Comparison of ENCODE assay signal across 20 cellular contexts in the genomic region with DNA sequence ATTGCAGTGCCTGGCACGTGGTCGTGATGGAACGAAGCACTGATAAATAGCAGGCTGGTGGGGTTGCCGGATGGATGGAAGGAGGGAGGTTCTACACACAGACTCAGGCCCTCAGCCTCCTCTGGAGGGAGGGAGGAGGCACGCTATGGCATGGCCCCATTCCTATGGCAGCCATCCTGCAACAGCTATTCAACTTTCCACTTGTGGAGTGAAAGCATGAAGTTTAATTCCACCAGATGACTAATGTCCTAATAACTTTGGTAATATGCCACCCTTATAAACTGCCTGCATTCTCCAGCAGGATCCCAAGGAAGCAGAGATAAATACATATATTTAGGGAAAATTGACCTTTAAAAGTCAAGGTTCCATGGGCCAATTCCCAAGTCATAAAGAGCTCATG.
A peak's percentile ranks its signal among the peaks of the same experiment; 100 is the strongest.
DNase-seq lines count a peak whose midpoint lies in the region; FAIRE-seq and TF ChIP-seq lines count a peak whose summit lies in the region.
"Had no signal": no experiment of that assay in that cellular context is flagged by ENCODE, and none has a peak within 500 bp of the region (broad histone marks: within the 10 kb centered on the region; RNA-seq: fewer than 3 reads in every experiment).

No MANE protein-coding gene starts in this region.

- H3K4me3 Mint-ChIP-seq in astrocyte (ENCODE audit: unreplicated experiment): no peak overlapping the region
- H3K4me3 Mint-ChIP-seq: activated CD4-positive, alpha-beta memory T cell treated with anti-CD3 and anti-CD28 coated beads, Interleukin-2, amount 10 ng/mL, durations not matched to agents 7 days and 5 days; activated naive CD8-positive, alpha-beta T cell treated with anti-CD3 and anti-CD28 coated beads, Interleukin-2, amount 50 U/mL, for 24 hours; GM23338 had no signal

- no peak overlapping the region for H3K9ac ChIP-seq in astrocyte (ENCODE audit: low read length)
- no peak overlapping the region for H3K9ac ChIP-seq in stomach smooth muscle (ENCODE audit: low read length in 2 of 2)

- intact Hi-C loops in ovary (cut with DNase I): no loop called here

- H2AFZ ChIP-seq in astrocyte (ENCODE audit: low read depth, low read length): no peak overlapping the region
- H2AFZ ChIP-seq: GM23338 had no signal

- H3K9me3 ChIP-seq in astrocyte (ENCODE audit: insufficient read depth, low read depth, low read length) (no peaks in the 10 kb centered on the region), stomach smooth muscle (ENCODE audit: control insufficient read depth in 2 of 2, low read length in 2 of 2) (no peaks in the 10 kb centered on the region), ovary (no peaks in the 10 kb centered on the region)
- H3K9me3 ChIP-seq: psoas muscle had no signal

- H3K27ac ChIP-seq in astrocyte (ENCODE audit: low read depth, low read length) (no peak overlapping the region), stomach smooth muscle (ENCODE audit: low read length) (peak overlapping the region; percentile 78), ovary (no peak overlapping the region)
- H3K27ac ChIP-seq: C4-2B, epithelial cell of prostate, psoas muscle had no signal

- H3K36me3 ChIP-seq in astrocyte (ENCODE audit: insufficient read depth, low read length) (peaks cover 63% of the 10 kb centered on the region), stomach smooth muscle (ENCODE audit: control insufficient read depth in 2 of 2, insufficient read depth in 2 of 2, low read length in 2 of 2) (peaks cover 40% of the 10 kb centered on the region in 2 donors), ovary (no peaks in the 10 kb centered on the region)

- DNase-seq in GM12892 (ENCODE audit: insufficient read length): no peak
- no peak for DNase-seq in astrocyte (ENCODE audit: low read depth)
- DNase-seq in foreskin fibroblast: peak; percentile 61 to 81
- DNase-seq in ovary: no peak
- no peak for DNase-seq in middle frontal gyrus (ENCODE audit: extremely low spot score, low spot score)
- no peak for DNase-seq in central memory CD4-positive, alpha-beta T cell
- DNase-seq in stimulated activated CD4-positive, alpha-beta T cell treated with anti-CD3 and anti-CD28 coated beads, Interleukin-4, amount 100 ng/mL, for 1 hour: no peak
- DNase-seq: activated CD4-positive, alpha-beta memory T cell treated with anti-CD3 and anti-CD28 coated beads, Interleukin-2, amount 10 ng/mL, durations not matched to agents 7 days and 5 days; activated naive CD8-positive, alpha-beta T cell treated with anti-CD3 and anti-CD28 coated beads, Interleukin-2, amount 50 U/mL, for 24 hours; activated T-cell treated with anti-CD3 and anti-CD28 coated beads, Interleukin-2, amount 50 U/mL, for 48 hours; naive thymus-derived CD4-positive, alpha-beta T cell; NCI-H2029; NCI-H510A treated with DMSO at 0.1 percent for 48 hours; OCI-M1; psoas muscle had no signal

- no peak overlapping the region for H3K4me2 ChIP-seq in astrocyte (ENCODE audit: low read length)
- H3K4me2 ChIP-seq: GM23338 had no signal

- H3K4me1 Mint-ChIP-seq in astrocyte (ENCODE audit: low read depth, unreplicated experiment): peaks cover 4% of the 10 kb centered on the region
- H3K4me1 Mint-ChIP-seq: activated CD4-positive, alpha-beta memory T cell treated with anti-CD3 and anti-CD28 coated beads, Interleukin-2, amount 10 ng/mL, durations not matched to agents 7 days and 5 days; GM23338 had no signal

- H4K20me1 ChIP-seq in astrocyte (ENCODE audit: insufficient read depth, low read length): no peaks in the 10 kb centered on the region

- no peak for TF ChIP-seq POLR2A in GM12892 (IDR thresholded peaks at IDR 0.05; ENCODE audit: low read depth, low read length)
- TF ChIP-seq POLR2A in ovary (IDR thresholded peaks at IDR 0.05): no peak

- H3K27me3 Mint-ChIP-seq in astrocyte (ENCODE audit: low read depth, unreplicated experiment): no peaks in the 10 kb centered on the region
- H3K27me3 Mint-ChIP-seq: activated CD4-positive, alpha-beta memory T cell treated with anti-CD3 and anti-CD28 coated beads, Interleukin-2, amount 10 ng/mL, durations not matched to agents 7 days and 5 days had no signal

- H3K27ac Mint-ChIP-seq in astrocyte (ENCODE audit: unreplicated experiment): no peak overlapping the region
- H3K27ac Mint-ChIP-seq: activated CD4-positive, alpha-beta memory T cell treated with anti-CD3 and anti-CD28 coated beads, Interleukin-2, amount 10 ng/mL, durations not matched to agents 7 days and 5 days; activated naive CD8-positive, alpha-beta T cell treated with anti-CD3 and anti-CD28 coated beads, Interleukin-2, amount 50 U/mL, for 24 hours; GM23338; naive thymus-derived CD4-positive, alpha-beta T cell had no signal

- no peaks in the 10 kb centered on the region for H3K79me2 ChIP-seq in astrocyte (ENCODE audit: insufficient read depth, low read length)

- no peak for TF ChIP-seq EP300 in ovary (IDR thresholded peaks at IDR 0.05)

- H3K27me3 ChIP-seq in astrocyte (ENCODE audit: insufficient read depth, low read length) (no peaks in the 10 kb centered on the region), stomach smooth muscle (ENCODE audit: control insufficient read depth in 1 of 2, insufficient read depth in 2 of 2, low read length in 2 of 2) (no peaks in the 10 kb centered on the region), ovary (no peaks in the 10 kb centered on the region)

- FAIRE-seq in GM12892 (lab: Jason Lieb, UNC) (peak; percentile 17), astrocyte (lab: Jason Lieb, UNC) (peak; percentile 87)
- FAIRE-seq: TTC549 had no signal

- no peak overlapping the region for H3K4me3 ChIP-seq in astrocyte (ENCODE audit: insufficient read depth, low read depth, low read length)
- no peak overlapping the region for H3K4me3 ChIP-seq in foreskin fibroblast (ENCODE audit: low read depth in 1 of 2, low read length in 2 of 2)
- no peak overlapping the region for H3K4me3 ChIP-seq in stomach smooth muscle (ENCODE audit: low read length in 2 of 2)
- H3K4me3 ChIP-seq in ovary: no peak overlapping the region
- H3K4me3 ChIP-seq: GM23338, psoas muscle had no signal

- no peak for TF ChIP-seq CTCF in astrocyte (IDR thresholded peaks at IDR 0.05; ENCODE audit: insufficient read depth, low read depth, low read length)
- no peak for TF ChIP-seq CTCF in foreskin fibroblast (IDR thresholded peaks at IDR 0.05; ENCODE audit: low read depth, low read length)
- TF ChIP-seq CTCF in ovary (IDR thresholded peaks at IDR 0.05): no peak

- H3K9me3 Mint-ChIP-seq in astrocyte (ENCODE audit: unreplicated experiment): no peaks in the 10 kb centered on the region
- H3K9me3 Mint-ChIP-seq: activated CD4-positive, alpha-beta memory T cell treated with anti-CD3 and anti-CD28 coated beads, Interleukin-2, amount 10 ng/mL, durations not matched to agents 7 days and 5 days; activated naive CD8-positive, alpha-beta T cell treated with anti-CD3 and anti-CD28 coated beads, Interleukin-2, amount 50 U/mL, for 24 hours; GM23338 had no signal

- peaks cover 43% of the 10 kb centered on the region for H3K36me3 Mint-ChIP-seq in astrocyte (ENCODE audit: low read depth, unreplicated experiment)
- H3K36me3 Mint-ChIP-seq: naive thymus-derived CD4-positive, alpha-beta T cell had no signal

- peaks cover 20% of the 10 kb centered on the region for H3K4me1 ChIP-seq in astrocyte (ENCODE audit: insufficient read depth, low read length)
- peaks cover 66% of the 10 kb centered on the region for H3K4me1 ChIP-seq in stomach smooth muscle (ENCODE audit: control insufficient read depth, insufficient read depth, low read length)
- H3K4me1 ChIP-seq in ovary (ENCODE audit: insufficient read depth): peaks cover 14% of the 10 kb centered on the region
- H3K4me1 ChIP-seq: psoas muscle had no signal

- WGBS in ovary, 3 donors: 74 to 90% (median 84%) methylated on average over 5 of the region's 5 CpGs

Comparison
In these comparisons a context has a peak if more than half of its experiments do, and no peak if none do; other contexts are left out.
1. DNase-seq: peak in foreskin fibroblast (2 of 2); none in GM12892 (single experiment), astrocyte (single experiment), ovary (0 of 5), middle frontal gyrus (single experiment), central memory CD4-positive, alpha-beta T cell (single experiment) and stimulated activated CD4-positive, alpha-beta T cell treated with anti-CD3 and anti-CD28 coated beads, Interleukin-4, amount 100 ng/mL, for 1 hour (single experiment).